ENCODE assay signal across 11 cellular contexts in the genomic region with DNA sequence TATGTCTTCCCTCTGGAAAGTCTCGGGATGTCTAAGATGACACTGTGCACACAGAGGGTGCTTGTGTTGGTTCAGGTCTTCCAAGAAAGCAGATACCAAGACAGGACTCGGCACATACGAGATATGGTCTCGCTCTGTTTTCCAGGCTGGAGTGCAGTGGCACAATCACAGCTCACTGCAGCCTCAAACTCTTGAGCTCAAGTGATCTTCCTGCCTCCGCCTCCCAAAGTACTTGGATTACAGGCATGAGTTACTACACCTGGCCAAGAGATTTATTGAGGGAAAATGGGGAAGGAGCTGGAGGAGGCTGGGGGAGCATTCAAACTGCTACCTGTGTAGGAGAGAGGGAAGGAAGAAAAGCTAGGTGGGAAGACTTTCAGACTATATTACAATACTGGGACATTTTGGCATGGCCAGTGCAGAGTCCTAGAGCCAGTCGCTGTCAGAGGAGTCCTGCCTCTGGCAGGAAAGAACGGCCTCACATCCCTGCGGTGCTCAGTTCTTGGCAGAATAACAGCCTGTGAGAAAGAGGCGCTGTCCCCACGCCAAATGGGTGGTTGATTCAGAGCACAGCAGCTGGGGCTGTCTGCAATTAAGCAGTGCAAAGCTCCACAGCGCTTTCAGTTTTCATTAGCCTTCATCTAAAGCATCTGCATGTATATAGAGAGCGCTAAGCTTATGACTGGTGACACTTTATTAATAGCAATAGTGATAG. TPM values are rescaled to one million over a fixed set of nuclear protein-coding genes. Genes with fewer than 3 reads are reported as not detected.
DNase-seq lines count a peak whose midpoint lies in the region; ATAC-seq and TF ChIP-seq lines count a peak whose summit lies in the region.
"Had no signal": no experiment of that assay in that cellular context is flagged by ENCODE, and none has a peak within 500 bp of the region (broad histone marks: within the 10 kb centered on the region; RNA-seq: fewer than 3 reads in every experiment).

No MANE protein-coding gene starts in this region.

- H3K9me3 ChIP-seq in left lung (no peaks in the 10 kb centered on the region), transverse colon (no peaks in the 10 kb centered on the region)

- in situ Hi-C loops in astrocyte of the spinal cord (cut with HindIII; ENCODE audit: low sequenced_read_pairs): no loop called here
- in situ Hi-C loops in transverse colon (cut with MboI; ENCODE audit: low pct_ligation_motif_present in 1 of 4, low pct_unique_long_range_greater_than_20kb in 1 of 4, low sequenced_read_pairs in 3 of 4): loop anchor here in 3 of 4 donors (25.0 kb wide), 3 partner anchors 162 to 312 kb away; a partner anchor contains a TSS

- no peak overlapping the region for H3K4me3 ChIP-seq in astrocyte of the spinal cord (ENCODE audit: low read depth, low read length)
- H3K4me3 ChIP-seq in left lung: no peak overlapping the region
- H3K4me3 ChIP-seq in transverse colon: no peak overlapping the region

- no peak for TF ChIP-seq EP300 in transverse colon (IDR thresholded peaks at IDR 0.05; ENCODE audit: low read depth)

- H3K4me1 ChIP-seq in left lung: no peaks in the 10 kb centered on the region
- peaks cover 0 to 4% (median 0%) of the 10 kb centered on the region in 4 donors for H3K4me1 ChIP-seq in transverse colon

- no peak overlapping the region for H3K27ac ChIP-seq in left lung
- no peak overlapping the region for H3K27ac ChIP-seq in transverse colon

- no peaks in the 10 kb centered on the region for H3K27me3 ChIP-seq in left lung
- no peaks in the 10 kb centered on the region for H3K27me3 ChIP-seq in transverse colon

- H3K36me3 ChIP-seq in left lung (no peaks in the 10 kb centered on the region), transverse colon (no peaks in the 10 kb centered on the region)

- 55 to 65% methylated on average over 7 to 12 of the region's 12 CpGs for WGBS in transverse colon (ENCODE audit: low coverage in 1 of 2), 2 donors

- DNase-seq in NCI-H146 (lab: John Stamatoyannopoulos, UW) (peak; percentile 6), NCI-H146 treated with DMSO at 0.1 percent for 48 hours (lab: John Stamatoyannopoulos, UW; ENCODE audit: unreplicated experiment) (no peak), astrocyte of the spinal cord (ENCODE audit: low read depth, low spot score) (peak; percentile 72), left lung (peak in 1 of 2 donors; percentile 50), transverse colon (peak; percentile 35), COLO829 (ENCODE audit: low spot score) (no peak)
- no peak for DNase-seq in activated effector memory CD4-positive, alpha-beta T cell treated with anti-CD3 and anti-CD28 coated beads, Interleukin-2, amount 50 U/mL, for 16 hours
- DNase-seq: 8988T; activated CD4-positive, alpha-beta T cell treated with anti-CD3 and anti-CD28 coated beads, Interleukin-2, amount 50 U/mL, for 4 hours had no signal

- intact Hi-C loops in left lung (cut with DNase I) (no loop called here), transverse colon (cut with DNase I; ENCODE audit: low total_unique reads) (no loop called here)

- no peak for TF ChIP-seq POLR2A in transverse colon (IDR thresholded peaks at IDR 0.05)

- TF ChIP-seq CTCF in astrocyte of the spinal cord (IDR thresholded peaks at IDR 0.05; ENCODE audit: low read depth, low read length) (no peak), left lung (IDR thresholded peaks at IDR 0.05) (no peak), transverse colon (IDR thresholded peaks at IDR 0.05) (no peak)

- ATAC-seq in left lung (peak; percentile 93), HG03442 (IDR thresholded peaks at IDR 0.05; ENCODE audit: unreplicated experiment) (no peak)

RNA-seq across cellular contexts. Expression of a gene that starts 18.3 kb away (rescaled TPM):
- total RNA-seq in left lung: under 1 TPM; 0.13 to 0.61 TPM
- 10 to 100 TPM in 1 of 4 donors, 1 to 10 TPM in 3; 5.4 to 21.8 (median 7.5) TPM for total RNA-seq in transverse colon
- total RNA-seq: endothelial cell of umbilical vein had no signal

Comparison
In these comparisons a context has a peak if more than half of its experiments do, and no peak if none do; other contexts are left out.
1. DNase-seq: peak in NCI-H146 (single experiment), astrocyte of the spinal cord (single experiment) and transverse colon (single experiment); none in NCI-H146 treated with DMSO at 0.1 percent for 48 hours (single experiment), COLO829 (single experiment) and activated effector memory CD4-positive, alpha-beta T cell treated with anti-CD3 and anti-CD28 coated beads, Interleukin-2, amount 50 U/mL, for 16 hours (single experiment).